ENCODE assay signal across 1 cellular context in the genomic region with DNA sequence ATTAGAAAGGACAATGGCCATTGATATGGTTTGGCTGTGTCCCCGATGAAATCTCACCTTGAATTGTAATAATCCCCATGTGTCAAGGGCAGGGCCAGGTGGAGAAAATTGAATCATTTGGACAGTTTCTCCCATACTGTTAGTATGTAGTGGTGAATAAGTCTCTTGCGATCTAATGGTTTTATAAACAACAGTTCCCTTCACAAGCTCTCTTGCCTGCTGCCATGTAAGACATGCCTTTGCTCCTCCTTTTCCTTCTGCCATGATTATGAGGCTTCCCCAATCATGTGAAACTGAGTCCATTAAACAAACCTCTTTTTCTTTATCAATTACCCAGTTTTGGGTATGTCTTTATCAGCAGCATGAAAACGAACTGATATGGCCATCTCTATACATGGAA.
TF ChIP-seq lines count a peak whose summit lies in the region.

No MANE protein-coding gene starts in this region.

TF ChIP-seq in K562, 482 proteins besides CTCF, POLR2A, EP300 and RAD21:
- no peak for TF ChIP-seq RREB1 (CRISPR knock-in tag; IDR thresholded peaks at IDR 0.05)
- TF ChIP-seq ZNF431 (CRISPR knock-in tag; IDR thresholded peaks at IDR 0.05) = peak; percentile 96
TF ChIP-seq in K562: peak in this region for 1.
